ENCODE assay signal across 8 cellular contexts in the genomic region with DNA sequence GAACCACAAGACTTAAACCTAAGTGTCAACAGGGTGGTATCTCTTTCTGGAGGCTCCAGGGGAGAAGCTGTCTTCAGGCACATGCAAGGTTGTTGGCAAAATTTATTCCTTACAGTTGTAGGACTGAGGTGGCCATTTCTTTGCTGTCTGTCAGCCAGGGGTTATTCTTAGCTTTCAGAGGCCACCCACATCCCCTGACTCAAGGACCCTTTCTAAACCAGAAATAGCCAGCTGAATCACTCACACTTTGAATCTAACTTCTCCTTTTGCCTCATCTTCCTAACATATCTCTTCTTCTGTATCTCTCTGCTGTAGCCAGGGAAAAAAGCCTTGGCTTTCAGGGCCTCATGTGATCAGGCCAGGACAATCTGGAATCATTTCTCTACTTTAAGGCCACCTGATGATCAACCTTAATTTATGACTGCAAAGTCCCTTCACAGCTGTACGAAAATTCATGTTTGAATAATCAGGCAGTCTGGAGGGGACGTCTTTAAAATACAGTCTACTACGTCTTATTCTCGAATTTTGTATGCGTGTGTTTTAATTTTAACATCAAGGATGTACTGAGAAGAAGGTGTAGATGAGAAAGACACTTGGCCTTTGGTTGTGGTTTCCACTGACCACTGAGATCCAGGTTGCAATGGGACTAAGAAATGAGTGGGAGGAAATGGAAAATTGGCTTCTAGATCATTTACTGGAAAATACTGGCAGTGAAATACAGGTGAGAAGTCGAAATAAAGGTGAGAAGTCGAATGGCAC.
DNase-seq lines count a peak whose midpoint lies in the region; ATAC-seq lines count a peak whose summit lies in the region.
"Had no signal": no experiment of that assay in that cellular context is flagged by ENCODE, and none has a peak within 500 bp of the region (broad histone marks: within the 10 kb centered on the region; RNA-seq: fewer than 3 reads in every experiment).

No MANE protein-coding gene starts in this region.

- DNase-seq in OCI-M1 (lab: John Stamatoyannopoulos, UW), result peak; percentile 6
- DNase-seq in naive B cell, result no peak
- no peak for DNase-seq in NCI-H128 (lab: John Stamatoyannopoulos, UW; ENCODE audit: unreplicated experiment)
- no peak for DNase-seq in LoVo (ENCODE audit: low spot score)
- DNase-seq in amygdala (lab: John Stamatoyannopoulos, UW), result no peak
- DNase-seq: kidney glomerular epithelial cell had no signal

- H3K27ac Mint-ChIP-seq in naive B cell, result peak overlapping the region; percentile 71 to 92 (median 78)

- H3K4me1 Mint-ChIP-seq in naive B cell, result peaks cover 53 to 75% (median 67%) of the 10 kb centered on the region in 3 donors

- peaks cover 0 to 5% (median 0%) of the 10 kb centered on the region in 7 donors for H3K9me3 Mint-ChIP-seq in naive B cell

- H3K4me3 Mint-ChIP-seq in naive B cell, result peak overlapping the region in 6 of 8 donors; percentile 2 to 73 (median 30)

- no peaks in the 10 kb centered on the region for H3K36me3 Mint-ChIP-seq in naive B cell

- H3K27me3 Mint-ChIP-seq in naive B cell, result no peaks in the 10 kb centered on the region

- peak; percentile 34 for ATAC-seq in GM18498 (IDR thresholded peaks at IDR 0.05; ENCODE audit: unreplicated experiment)
- peak; percentile 30 for ATAC-seq in HG02571 (IDR thresholded peaks at IDR 0.05; ENCODE audit: unreplicated experiment)
- ATAC-seq in naive B cell (ENCODE audit: low read depth in 2 of 2), result no peak

Comparison
In these comparisons a context has a peak if more than half of its experiments do, and no peak if none do; other contexts are left out.
1. ATAC-seq: peak in GM18498 (single experiment) and HG02571 (single experiment); none in naive B cell (0 of 2).